Comparison of ENCODE assay signal across 1 cellular context in genomic region chr1:3459940-3460652, GRCh38.
A peak's percentile ranks its signal among the peaks of the same experiment; 100 is the strongest.
TF ChIP-seq lines count a peak whose summit lies in the region.

No MANE protein-coding gene starts in this region.

TF ChIP-seq in HepG2, 621 proteins besides CTCF, POLR2A, EP300 and RAD21 (continued from another document and continues in another):
- no peak for TF ChIP-seq ZNF598 (CRISPR knock-in tag; IDR thresholded peaks at IDR 0.05; ENCODE audit: borderline replicate concordance)
- TF ChIP-seq RBFOX2 (IDR thresholded peaks at IDR 0.05; ENCODE audit: low read depth, low read length), result peak; percentile 82
- TF ChIP-seq ELK4 (CRISPR knock-in tag; IDR thresholded peaks at IDR 0.05; ENCODE audit: borderline replicate concordance), result no peak
- peak; percentile 78 for TF ChIP-seq RXRB (CRISPR knock-in tag; IDR thresholded peaks at IDR 0.05; ENCODE audit: borderline replicate concordance)
- no peak for TF ChIP-seq SP2 (CRISPR knock-in tag; IDR thresholded peaks at IDR 0.05)
- TF ChIP-seq ZNF781 (CRISPR knock-in tag; IDR thresholded peaks at IDR 0.05; ENCODE audit: borderline replicate concordance, not compliant biosample characterization), result no peak
- TF ChIP-seq ZNF552 (CRISPR knock-in tag; IDR thresholded peaks at IDR 0.05; ENCODE audit: borderline replicate concordance), result no peak
- TF ChIP-seq ZBTB44 (CRISPR knock-in tag; IDR thresholded peaks at IDR 0.05), result no peak
- no peak for TF ChIP-seq ATF1 (CRISPR knock-in tag; IDR thresholded peaks at IDR 0.05)
- no peak; the same call in 1 of the 2 replicates for TF ChIP-seq ZNF230 (CRISPR knock-in tag; IDR thresholded peaks at IDR 0.05)
- no peak for TF ChIP-seq USF2 (IDR thresholded peaks at IDR 0.05; ENCODE audit: low read depth, low read length)
- no peak for TF ChIP-seq USF2 (CRISPR knock-in tag; IDR thresholded peaks at IDR 0.05; ENCODE audit: borderline replicate concordance)
- TF ChIP-seq TBP (CRISPR knock-in tag; IDR thresholded peaks at IDR 0.05), result no peak
- TF ChIP-seq POGK (CRISPR knock-in tag; conservative IDR thresholded peaks at IDR 0.05), result no peak
- TF ChIP-seq STAG1 (CRISPR knock-in tag; IDR thresholded peaks at IDR 0.05), result 0 out of 2 replicates have a peak, but pooled peaks have one; percentile 3
- TF ChIP-seq BHLHE40 (IDR thresholded peaks at IDR 0.05; ENCODE audit: low read length), result no peak
- TF ChIP-seq ZNF549 (CRISPR knock-in tag; IDR thresholded peaks at IDR 0.05), result no peak
- no peak for TF ChIP-seq LCORL (IDR thresholded peaks at IDR 0.05)
- TF ChIP-seq LCORL (CRISPR knock-in tag; IDR thresholded peaks at IDR 0.05), result peak; percentile 79
- peak; percentile 90 for TF ChIP-seq ZFX (CRISPR knock-in tag; IDR thresholded peaks at IDR 0.05; ENCODE audit: low read depth)
- peak; percentile 95 for TF ChIP-seq HNF4A (CRISPR knock-in tag; IDR thresholded peaks at IDR 0.05)
- TF ChIP-seq TAF15 (IDR thresholded peaks at IDR 0.05; ENCODE audit: low read depth, low read length, poor library complexity, severe bottlenecking), result no peak
- TF ChIP-seq ETS1 (CRISPR knock-in tag; IDR thresholded peaks at IDR 0.05), result no peak
- TF ChIP-seq TCF7 (IDR thresholded peaks at IDR 0.05; ENCODE audit: low read depth), result no peak
- TF ChIP-seq MXD4 (CRISPR knock-in tag; IDR thresholded peaks at IDR 0.05), result peak; percentile 48; the same call in 1 of the 2 replicates
- TF ChIP-seq NFYB (CRISPR knock-in tag; IDR thresholded peaks at IDR 0.05), result no peak
- TF ChIP-seq CREB1 (IDR thresholded peaks at IDR 0.05), result no peak
- no peak for TF ChIP-seq CREB1 (CRISPR knock-in tag; IDR thresholded peaks at IDR 0.05)
- peak; percentile 44; the same call in 1 of the 2 replicates for TF ChIP-seq ETV5 (CRISPR knock-in tag; IDR thresholded peaks at IDR 0.05; ENCODE audit: borderline replicate concordance)
- no peak for TF ChIP-seq ZNF382 (CRISPR knock-in tag; IDR thresholded peaks at IDR 0.05; ENCODE audit: borderline replicate concordance)
- TF ChIP-seq ZNF841 (CRISPR knock-in tag; IDR thresholded peaks at IDR 0.05; ENCODE audit: borderline replicate concordance), result no peak
- no peak for TF ChIP-seq KLF15 (CRISPR knock-in tag; IDR thresholded peaks at IDR 0.05; ENCODE audit: borderline replicate concordance)
- TF ChIP-seq ZNF343 (CRISPR knock-in tag; IDR thresholded peaks at IDR 0.05), result no peak
- TF ChIP-seq HHEX (CRISPR knock-in tag; IDR thresholded peaks at IDR 0.05), result no peak
- no peak for TF ChIP-seq DBP (CRISPR knock-in tag; IDR thresholded peaks at IDR 0.05; ENCODE audit: not compliant biosample characterization)
- TF ChIP-seq CERS6 (CRISPR knock-in tag; IDR thresholded peaks at IDR 0.05), result no peak
- no peak for TF ChIP-seq ZNF484 (CRISPR knock-in tag; IDR thresholded peaks at IDR 0.05; ENCODE audit: borderline replicate concordance, low read depth)
- TF ChIP-seq NFATC3 (CRISPR knock-in tag; IDR thresholded peaks at IDR 0.05), result no peak
- no peak for TF ChIP-seq GRHL1 (CRISPR knock-in tag; conservative IDR thresholded peaks at IDR 0.05)
- TF ChIP-seq ZNF34 (CRISPR knock-in tag; IDR thresholded peaks at IDR 0.05; ENCODE audit: borderline replicate concordance), result no peak
- TF ChIP-seq ZNF761 (CRISPR knock-in tag; conservative IDR thresholded peaks at IDR 0.05), result 0 out of 2 replicates have a peak, but pooled peaks have one; percentile 15
- peak; percentile 83 for TF ChIP-seq ZNF772 (CRISPR knock-in tag; IDR thresholded peaks at IDR 0.05)
- TF ChIP-seq CHD4 (IDR thresholded peaks at IDR 0.05; ENCODE audit: borderline replicate concordance, low read length), result no peak
- no peak; the same call in 1 of the 2 replicates for TF ChIP-seq KDM2A (CRISPR knock-in tag; IDR thresholded peaks at IDR 0.05; ENCODE audit: borderline replicate concordance, low read depth)
- TF ChIP-seq ZNF20 (CRISPR knock-in tag; IDR thresholded peaks at IDR 0.05), result no peak
- TF ChIP-seq ZBTB3 (CRISPR knock-in tag; IDR thresholded peaks at IDR 0.05; ENCODE audit: borderline replicate concordance, low read depth), result no peak
- TF ChIP-seq ZNF558 (CRISPR knock-in tag; IDR thresholded peaks at IDR 0.05; ENCODE audit: borderline replicate concordance), result no peak
- no peak for TF ChIP-seq KLF12 (CRISPR knock-in tag; IDR thresholded peaks at IDR 0.05; ENCODE audit: borderline replicate concordance)
- TF ChIP-seq ZNF234 (CRISPR knock-in tag; conservative IDR thresholded peaks at IDR 0.05), result no peak
- no peak for TF ChIP-seq DRAP1 (CRISPR knock-in tag; IDR thresholded peaks at IDR 0.05)
- no peak for TF ChIP-seq MNT (IDR thresholded peaks at IDR 0.05)
- 0 out of 2 replicates have a peak, but pooled peaks have one; percentile 20 for TF ChIP-seq ZNF350 (CRISPR knock-in tag; IDR thresholded peaks at IDR 0.05; ENCODE audit: borderline replicate concordance, low read depth)
- no peak for TF ChIP-seq TRIM22 (IDR thresholded peaks at IDR 0.05)
- 0 out of 2 replicates have a peak, but pooled peaks have one; percentile 8 for TF ChIP-seq FOXO1 (CRISPR knock-in tag; IDR thresholded peaks at IDR 0.05)
- no peak for TF ChIP-seq ZNF414 (CRISPR knock-in tag; IDR thresholded peaks at IDR 0.05)
- peak; percentile 34 for TF ChIP-seq ZNF12 (CRISPR knock-in tag; IDR thresholded peaks at IDR 0.05)
- TF ChIP-seq CBX2 (IDR thresholded peaks at IDR 0.05; ENCODE audit: low read depth, low read length), result no peak
- no peak for TF ChIP-seq CBX2 (CRISPR knock-in tag; IDR thresholded peaks at IDR 0.05; ENCODE audit: low read depth)
